18 cellular contexts compared by ENCODE assay signal in genomic region chr20:9180480-9181257, GRCh38.
DNase-seq lines count a peak whose midpoint lies in the region; ATAC-seq and TF ChIP-seq lines count a peak whose summit lies in the region.
"Had no signal": no experiment of that assay in that cellular context is flagged by ENCODE, and none has a peak within 500 bp of the region (broad histone marks: within the 10 kb centered on the region; RNA-seq: fewer than 3 reads in every experiment).

No MANE protein-coding gene starts in this region.

- peaks cover 2% of the 10 kb centered on the region; the same call in 1 of the 2 replicates for H3K4me1 ChIP-seq in iPS DF 6.9 (ENCODE audit: control insufficient read depth, insufficient read depth, low read length)
- no peaks in the 10 kb centered on the region for H3K4me1 ChIP-seq in right cardiac atrium (ENCODE audit: control insufficient read depth, insufficient read depth, low read length)
- peaks cover 11% of the 10 kb centered on the region for H3K4me1 ChIP-seq in mammary epithelial cell (ENCODE audit: insufficient read depth, low read length)
- H3K4me1 ChIP-seq in SJCRH30: no peaks in the 10 kb centered on the region

- no CpG with 5 or more reads among the region's 1 CpG for WGBS in iPS DF 6.9 (ENCODE audit: insufficient coverage, insufficient read length)
- WGBS in right cardiac atrium: 96% methylated on average over 1 of the region's 1 CpG
- 83% methylated on average over 1 of the region's 1 CpG for WGBS in mammary epithelial cell (ENCODE audit: low coverage, missing lambda C conversion rate)

- H2AFZ ChIP-seq in mammary epithelial cell (ENCODE audit: low read depth, low read length): no peak overlapping the region

- BruUV-seq in mammary epithelial cell (replicated peaks; lab: Mats Ljungman, UMichigan): no TSS peak

- no peak for ATAC-seq in right cardiac atrium
- ATAC-seq: PC-3 had no signal

- in situ Hi-C loops in mammary epithelial cell (cut with MboI; ENCODE audit: low sequenced_read_pairs in 2 of 2): no loop called here

- no peak overlapping the region for H3K4me2 ChIP-seq in mammary epithelial cell (ENCODE audit: insufficient read depth, low read depth, low read length)

- dilution Hi-C loops in mammary epithelial cell (cut with HindIII; ENCODE audit: low sequenced_read_pairs): no loop called here

- H4K20me1 ChIP-seq in mammary epithelial cell (ENCODE audit: insufficient read depth, low read length): no peaks in the 10 kb centered on the region

- no peak overlapping the region for H3K9ac ChIP-seq in mammary epithelial cell (ENCODE audit: insufficient read depth, low read length)

- H3K4me3 ChIP-seq in iPS DF 6.9 (ENCODE audit: low read length): no peak overlapping the region
- no peak overlapping the region for H3K4me3 ChIP-seq in right cardiac atrium (ENCODE audit: low read length)
- H3K4me3 ChIP-seq in mammary epithelial cell (replicated peaks in 1 of 3; ENCODE audit: insufficient read depth in 1 of 3, low read depth in 2 of 3, low read length in 3 of 3): no peak overlapping the region
- H3K4me3 ChIP-seq in SJCRH30: no peak overlapping the region

- DNase-seq in NCI-H82 (lab: John Stamatoyannopoulos, UW) (peak; percentile 49), NCI-H82 treated with DMSO at 0.1 percent for 48 hours (lab: John Stamatoyannopoulos, UW; ENCODE audit: unreplicated experiment) (no peak), NCI-H524 (lab: John Stamatoyannopoulos, UW) (peak; percentile 85 to 93), iPS DF 6.9 (ENCODE audit: low read depth, low spot score) (peak; percentile 33), right cardiac atrium (no peak), amygdala (lab: John Stamatoyannopoulos, UW) (no peak), mammary epithelial cell (no peak), SJCRH30 (no peak)
- DNase-seq: 8988T, GOT3, MM.1S, NCI-H1092, NCI-H1436 treated with DMSO at 0.1 percent for 48 hours, NCI-H2081, NCI-H774, PC-3, RPMI8226, SIG-M5 had no signal

- CTCF ChIA-PET in mammary epithelial cell (lab: Charles Lee; ENCODE audit: low non-redundant PET): no interaction called here

- H3K36me3 ChIP-seq in iPS DF 6.9 (ENCODE audit: control insufficient read depth, insufficient read depth, low read length): no peaks in the 10 kb centered on the region
- no peaks in the 10 kb centered on the region for H3K36me3 ChIP-seq in mammary epithelial cell (ENCODE audit: insufficient read depth, low read length)
- H3K36me3 ChIP-seq in SJCRH30: no peaks in the 10 kb centered on the region

- no peak overlapping the region for H3K27ac ChIP-seq in iPS DF 6.9 (ENCODE audit: low read length)
- no peak overlapping the region for H3K27ac ChIP-seq in right cardiac atrium (ENCODE audit: low read length)
- no peak overlapping the region for H3K27ac ChIP-seq in mammary epithelial cell (ENCODE audit: insufficient read depth, low read depth, low read length)
- H3K27ac ChIP-seq in SJCRH30: no peak overlapping the region

- H3K9me3 ChIP-seq in iPS DF 6.9 (ENCODE audit: control insufficient read depth, insufficient read depth, low read length): no peaks in the 10 kb centered on the region
- H3K9me3 ChIP-seq in right cardiac atrium (ENCODE audit: control insufficient read depth, low read length): no peaks in the 10 kb centered on the region
- H3K9me3 ChIP-seq in mammary epithelial cell (replicated peaks; ENCODE audit: insufficient read depth, low read length): no peaks in the 10 kb centered on the region
- no peaks in the 10 kb centered on the region for H3K9me3 ChIP-seq in SJCRH30 (replicated peaks)

- no peaks in the 10 kb centered on the region for H3K27me3 ChIP-seq in iPS DF 6.9 (ENCODE audit: control insufficient read depth, insufficient read depth, low read length)
- no peaks in the 10 kb centered on the region for H3K27me3 ChIP-seq in right cardiac atrium (ENCODE audit: control insufficient read depth, insufficient read depth)
- no peaks in the 10 kb centered on the region for H3K27me3 ChIP-seq in mammary epithelial cell (ENCODE audit: insufficient read depth, low read length)
- no peaks in the 10 kb centered on the region; the same call in 1 of the 2 replicates for H3K27me3 ChIP-seq in SJCRH30

- intact Hi-C loops in right cardiac atrium (cut with DNase I) (no loop called here), mammary epithelial cell (cut with micrococcal nuclease) (no loop called here)

- no peak for TF ChIP-seq CTCF in mammary epithelial cell (conservative IDR thresholded peaks at IDR 0.05 in 1 of 2, IDR thresholded peaks at IDR 0.05 in 1 of 2; ENCODE audit: extremely low read depth in 1 of 2, insufficient read depth in 1 of 2, low read depth in 1 of 2, low read length in 2 of 2)

- H3K79me2 ChIP-seq in mammary epithelial cell (ENCODE audit: insufficient read depth, low read length): no peaks in the 10 kb centered on the region

Comparison
In these comparisons a context has a peak if more than half of its experiments do, and no peak if none do; other contexts are left out.
1. DNase-seq: peak in NCI-H82 (single experiment), NCI-H524 (2 of 2) and iPS DF 6.9 (single experiment); none in NCI-H82 treated with DMSO at 0.1 percent for 48 hours (single experiment), right cardiac atrium (0 of 3), amygdala (0 of 56), mammary epithelial cell (single experiment) and SJCRH30 (0 of 2).